ENCODE assay signal across 12 cellular contexts in the genomic region with DNA sequence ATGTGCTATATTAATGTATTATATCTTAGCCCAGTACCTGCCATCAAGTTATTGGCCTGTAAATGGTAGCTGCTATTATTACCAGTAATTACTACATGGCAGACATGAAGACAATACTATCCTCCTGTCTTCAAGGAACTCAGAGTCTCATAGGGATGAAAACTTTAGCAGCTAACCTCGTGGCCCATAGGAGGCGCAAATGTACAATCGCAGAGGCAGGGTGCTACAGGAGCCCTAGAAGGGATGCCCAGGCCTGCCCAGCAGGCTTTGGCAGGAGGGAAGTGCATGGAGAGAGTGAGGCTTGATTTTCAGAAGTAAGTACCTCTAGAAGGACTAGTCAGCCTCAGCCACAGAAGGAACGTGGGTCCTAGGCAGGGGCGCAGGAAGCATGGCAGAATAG.
DNase-seq lines count a peak whose midpoint lies in the region; TF ChIP-seq lines count a peak whose summit lies in the region.
"Had no signal": no experiment of that assay in that cellular context is flagged by ENCODE, and none has a peak within 500 bp of the region (broad histone marks: within the 10 kb centered on the region; RNA-seq: fewer than 3 reads in every experiment).

No MANE protein-coding gene starts in this region.

- TF ChIP-seq CTCF in epithelial cell of esophagus (IDR thresholded peaks at IDR 0.05; ENCODE audit: insufficient read depth, low read depth, low read length, missing control alignments) (peak; percentile 70), retinal pigment epithelial cell (conservative IDR thresholded peaks at IDR 0.05; ENCODE audit: low read depth, low read length) (peak; percentile 55)

- H3K4me3 ChIP-seq in epithelial cell of esophagus (ENCODE audit: low read length) (no peak overlapping the region), retinal pigment epithelial cell (ENCODE audit: low read length) (no peak overlapping the region)
- H3K4me3 ChIP-seq: HAP-1 had no signal

- DNase-seq in SIG-M5 treated with dmso at 0.1 percent for 504 hours (lab: John Stamatoyannopoulos, UW; ENCODE audit: unreplicated experiment) (peak; percentile 21), SIG-M5 (lab: John Stamatoyannopoulos, UW) (no peak), NCI-H226 (peak; percentile 34), epithelial cell of esophagus (ENCODE audit: low read depth) (peak; percentile 73), retinal pigment epithelial cell (ENCODE audit: low read depth) (no peak), COR-L47 (lab: John Stamatoyannopoulos, UW) (no peak), retina (no peak), NCI-H1930 (lab: John Stamatoyannopoulos, UW) (no peak)
- DNase-seq: CD4-positive, alpha-beta T cell; NCI-H2029 treated with DMSO at 0.1 percent for 48 hours; stimulated activated naive CD8-positive, alpha-beta T cell treated with anti-CD3 and anti-CD28 coated beads, Interleukin-15, amount 100 ng/mL, for 72 hours had no signal

Comparison
In these comparisons a context has a peak if more than half of its experiments do, and no peak if none do; other contexts are left out.
1. DNase-seq: peak in SIG-M5 treated with dmso at 0.1 percent for 504 hours (single experiment), NCI-H226 (single experiment) and epithelial cell of esophagus (single experiment); none in SIG-M5 (single experiment), retinal pigment epithelial cell (single experiment), COR-L47 (single experiment), retina (single experiment) and NCI-H1930 (0 of 2).